In the genomic region with DNA sequence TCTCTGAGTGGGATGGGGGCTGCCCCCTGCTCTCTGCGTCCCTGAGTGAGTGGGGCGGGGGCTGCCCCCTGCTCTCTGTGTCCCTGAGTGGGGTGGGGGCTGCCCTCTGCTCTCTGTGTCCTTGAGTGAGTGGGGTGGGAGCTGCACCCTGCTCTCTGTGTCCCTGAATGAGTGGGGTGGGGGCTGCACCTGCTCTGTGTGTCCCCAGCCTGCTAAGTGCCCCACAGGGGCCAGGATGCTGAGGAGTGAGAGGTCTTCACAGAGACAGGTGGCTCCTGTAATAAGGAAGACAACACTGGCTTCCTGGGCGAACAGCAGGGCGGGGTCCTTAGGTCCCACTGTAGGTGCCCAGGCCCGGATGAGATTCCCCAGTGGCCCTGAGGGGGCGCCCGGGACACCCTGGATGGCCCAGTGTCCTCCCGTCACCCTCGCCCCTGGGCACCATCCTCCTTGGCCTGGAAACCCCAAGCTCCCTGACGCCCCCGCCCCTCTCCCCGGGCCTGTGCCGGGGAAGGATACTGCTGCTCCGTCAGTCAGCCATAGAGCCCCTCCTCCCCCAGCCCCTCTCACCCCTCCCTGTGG, we compare ENCODE assay signal across 12 cellular contexts. TPM values are rescaled to one million over a fixed set of nuclear protein-coding genes. Genes with fewer than 3 reads are reported as not detected.
A peak's percentile ranks its signal among the peaks of the same experiment; 100 is the strongest.
DNase-seq lines count a peak whose midpoint lies in the region; ATAC-seq and TF ChIP-seq lines count a peak whose summit lies in the region.
"Had no signal": no experiment of that assay in that cellular context is flagged by ENCODE, and none has a peak within 500 bp of the region (broad histone marks: within the 10 kb centered on the region; RNA-seq: fewer than 3 reads in every experiment).

No MANE protein-coding gene starts in this region.

- ATAC-seq in esophagus mucosa, result no peak

- H3K36me3 ChIP-seq in GM06990 (ENCODE audit: control insufficient read depth, insufficient read depth, low read length), result no peaks in the 10 kb centered on the region
- no peaks in the 10 kb centered on the region for H3K36me3 ChIP-seq in kidney epithelial cell (ENCODE audit: control insufficient read depth, insufficient read depth, low read length)
- H3K36me3 ChIP-seq: right lobe of liver had no signal

- H3K27me3 ChIP-seq in GM06990 (replicated peaks; ENCODE audit: control insufficient read depth, insufficient read depth, low read length) (no peaks in the 10 kb centered on the region; the same call in 1 of the 2 replicates), kidney epithelial cell (ENCODE audit: control insufficient read depth, insufficient read depth, low read length) (peaks cover 14% of the 10 kb centered on the region)
- H3K27me3 ChIP-seq: right lobe of liver had no signal

- CTCF ChIA-PET in AG04449 (lab: Yijun Ruan, JAX), result interaction anchor here (1.3 to 5.6 kb wide), 2 partner anchors 10 to 129 kb away, joined by 5 to 89 read pairs; no protein-coding TSS in a partner anchor

- TF ChIP-seq CTCF in AG04449 (IDR thresholded peaks at IDR 0.05; ENCODE audit: insufficient read depth, low read length, missing control alignments), result no peak
- TF ChIP-seq CTCF in GM06990 (IDR thresholded peaks at IDR 0.05; ENCODE audit: insufficient read depth, low read length, poor library complexity, severe bottlenecking), result peak; percentile 13
- TF ChIP-seq CTCF in kidney epithelial cell (IDR thresholded peaks at IDR 0.05; ENCODE audit: insufficient read depth, low read length, poor library complexity, severe bottlenecking), result peak; percentile 18

- DNase-seq in AG04449 (ENCODE audit: low read depth, low spot score), result no peak
- no peak for DNase-seq in GM06990 (ENCODE audit: extremely low read depth, insufficient read length)
- DNase-seq in SW480 (ENCODE audit: low spot score), result peak; percentile 26
- DNase-seq in kidney epithelial cell (ENCODE audit: low read depth), result no peak
- no peak for DNase-seq in activated CD4-positive, alpha-beta T cell treated with anti-CD3 and anti-CD28 coated beads, Interleukin-2, amount 50 U/mL, for 1 hour
- DNase-seq in NCI-H128 (lab: John Stamatoyannopoulos, UW; ENCODE audit: unreplicated experiment), result no peak
- DNase-seq in islet precursor cell, result no peak
- DNase-seq: right lobe of liver, trophoblast cell had no signal

- POLR2A ChIA-PET in AG04449 (lab: Yijun Ruan, JAX), result no interaction called here

- H3K4me3 ChIP-seq in AG04449 (ENCODE audit: low read depth, low read length), result peak overlapping the region; percentile 43
- H3K4me3 ChIP-seq in GM06990 (replicated peaks; ENCODE audit: low read depth, low read length), result no peak overlapping the region
- peak overlapping the region; percentile 20 for H3K4me3 ChIP-seq in kidney epithelial cell (ENCODE audit: low read depth, low read length)
- H3K4me3 ChIP-seq: right lobe of liver, SK-N-MC had no signal

RNA-seq across cellular contexts. Expression of a gene that starts 3.8 kb away (rescaled TPM):
- total RNA-seq in kidney epithelial cell (0.55 and 1.8 TPM in 2 replicates), esophagus mucosa (0.44 TPM)
- total RNA-seq: NCI-H460, right lobe of liver had no signal

RNA-seq across cellular contexts. Expression of a gene that starts 23.1 kb away (rescaled TPM):
- total RNA-seq in kidney epithelial cell, result 23.8 and 26.9 TPM in 2 replicates
- 24.5 TPM for total RNA-seq in esophagus mucosa

RNA-seq across cellular contexts. Expression of a gene that starts 37.7 kb away (rescaled TPM):
- 44.5 and 56.3 TPM in 2 replicates for total RNA-seq in kidney epithelial cell
- 31.8 TPM for total RNA-seq in esophagus mucosa

RNA-seq across cellular contexts. Expression of a gene that starts 38.8 kb away (rescaled TPM):
- total RNA-seq in kidney epithelial cell (357 and 360 TPM in 2 replicates), esophagus mucosa (141 TPM)
